ENCODE assay signal across 15 cellular contexts in genomic region chr7:114269714-114270113, GRCh38.
"Had no signal": no experiment of that assay in that cellular context is flagged by ENCODE, and none has a peak within 500 bp of the region (broad histone marks: within the 10 kb centered on the region; RNA-seq: fewer than 3 reads in every experiment).

No MANE protein-coding gene starts in this region.

- ATAC-seq: left colon, right cardiac atrium had no signal

- H3K9me3 ChIP-seq: pancreas had no signal

- DNase-seq: dorsolateral prefrontal cortex; effector CD8-positive, alpha-beta T cell; foreskin melanocyte; head of caudate nucleus; hippocampal formation; left colon; mesendoderm; naive B cell; occipital lobe; pancreas; right cardiac atrium; stimulated activated CD4-positive, alpha-beta T cell treated with anti-CD3 and anti-CD28 coated beads, Interleukin-2, amount 100 ng/mL, for 48 hours; stimulated activated naive CD4-positive, alpha-beta T cell treated with Interleukin-2 at 50 U/mL for 16 hours; trophoblast cell had no signal

- H3K36me3 ChIP-seq: pancreas had no signal

- H3K27ac ChIP-seq: dorsolateral prefrontal cortex, pancreas had no signal

- H3K4me2 ChIP-seq: smooth muscle cell had no signal

- H3K4me3 ChIP-seq: dorsolateral prefrontal cortex, pancreas, smooth muscle cell had no signal

- H3K27me3 ChIP-seq: dorsolateral prefrontal cortex, pancreas had no signal
